Comparison of ENCODE assay signal across 8 cellular contexts in genomic region chr16:27639588-27640276, GRCh38.
DNase-seq lines count a peak whose midpoint lies in the region; ATAC-seq and TF ChIP-seq lines count a peak whose summit lies in the region.

No MANE protein-coding gene starts in this region.

- no peak overlapping the region for H2AFZ ChIP-seq in Loucy (ENCODE audit: low read length)

- peaks cover 5% of the 10 kb centered on the region for H3K4me1 Mint-ChIP-seq in T-helper 2 cell treated with Interferon-gamma antibody and Interleukin-4, amounts not matched to agents 5 μg/mL and 100 μg/mL, for 36 hours (ENCODE audit: low read depth)
- peaks cover 47% of the 10 kb centered on the region for H3K4me1 Mint-ChIP-seq in nephron progenitor cell

- no peaks in the 10 kb centered on the region for H3K36me3 ChIP-seq in Loucy (ENCODE audit: insufficient read depth, low read length)

- H3K27ac Mint-ChIP-seq in T-helper 2 cell treated with Interferon-gamma antibody and Interleukin-4, amounts not matched to agents 5 μg/mL and 100 μg/mL, for 36 hours: no peak overlapping the region
- H3K27ac Mint-ChIP-seq in nephron progenitor cell: peak overlapping the region; percentile 83

- no peaks in the 10 kb centered on the region for H3K4me1 ChIP-seq in Loucy (ENCODE audit: insufficient read depth, low read length, poor library complexity, severe bottlenecking)

- H3K79me2 ChIP-seq in Loucy (ENCODE audit: insufficient read depth, low read length): no peaks in the 10 kb centered on the region

- ATAC-seq in GM18867 (IDR thresholded peaks at IDR 0.05; ENCODE audit: unreplicated experiment): peak; percentile 42
- ATAC-seq in HG03025 (IDR thresholded peaks at IDR 0.05; ENCODE audit: low FRiP score, unreplicated experiment): no peak
- ATAC-seq in HG03175 (IDR thresholded peaks at IDR 0.05; ENCODE audit: unreplicated experiment): no peak

- H3K4me3 Mint-ChIP-seq in T-helper 2 cell treated with Interferon-gamma antibody and Interleukin-4, amounts not matched to agents 5 μg/mL and 100 μg/mL, for 36 hours: no peak overlapping the region
- no peak overlapping the region for H3K4me3 Mint-ChIP-seq in nephron progenitor cell

- no peak overlapping the region for H3K9ac ChIP-seq in Loucy (ENCODE audit: low read depth, low read length, poor library complexity, severe bottlenecking)

- H3K27me3 Mint-ChIP-seq in T-helper 2 cell treated with Interferon-gamma antibody and Interleukin-4, amounts not matched to agents 5 μg/mL and 100 μg/mL, for 36 hours (ENCODE audit: low read depth): no peaks in the 10 kb centered on the region
- peaks cover 13% of the 10 kb centered on the region for H3K27me3 Mint-ChIP-seq in nephron progenitor cell (ENCODE audit: low read depth, poor library complexity)

- H3K4me3 ChIP-seq in Loucy (ENCODE audit: low read length, poor library complexity, severe bottlenecking): no peak overlapping the region
- no peak overlapping the region for H3K4me3 ChIP-seq in fibroblast of mammary gland (ENCODE audit: control insufficient read depth, low read depth, low read length)

- DNase-seq in COLO668 (lab: John Stamatoyannopoulos, UW; ENCODE audit: unreplicated experiment): peak; percentile 7
- DNase-seq in T-helper 2 cell treated with Interferon-gamma antibody and Interleukin-4, amounts not matched to agents 5 μg/mL and 100 μg/mL, for 36 hours (ENCODE audit: low spot score): peak; percentile 7
- peak; percentile 63 for DNase-seq in fibroblast of mammary gland (ENCODE audit: low read depth)
- peak; percentile 46 for DNase-seq in nephron progenitor cell

- peak; percentile 85 for TF ChIP-seq CTCF in Loucy (conservative IDR thresholded peaks at IDR 0.05; ENCODE audit: low read length)
- TF ChIP-seq CTCF in fibroblast of mammary gland (conservative IDR thresholded peaks at IDR 0.05; ENCODE audit: control insufficient read depth, insufficient read depth, low read depth, low read length): peak; percentile 85
- TF ChIP-seq CTCF in nephron progenitor cell (IDR thresholded peaks at IDR 0.05): peak; percentile 60

- no peaks in the 10 kb centered on the region for H3K27me3 ChIP-seq in Loucy (ENCODE audit: insufficient read depth, low read length, poor library complexity, severe bottlenecking)

- no peaks in the 10 kb centered on the region for H3K9me2 ChIP-seq in Loucy (replicated peaks; ENCODE audit: low read depth, low read length)

- no peaks in the 10 kb centered on the region for H3F3A ChIP-seq in Loucy (ENCODE audit: low read depth)

- H4K20me1 ChIP-seq in Loucy (ENCODE audit: insufficient read depth, low read length, poor library complexity, severe bottlenecking): no peaks in the 10 kb centered on the region

- H3K4me2 ChIP-seq in Loucy (ENCODE audit: low read depth, low read length, poor library complexity, severe bottlenecking): no peak overlapping the region

- H3K9me3 Mint-ChIP-seq in T-helper 2 cell treated with Interferon-gamma antibody and Interleukin-4, amounts not matched to agents 5 μg/mL and 100 μg/mL, for 36 hours: no peaks in the 10 kb centered on the region
- H3K9me3 Mint-ChIP-seq in nephron progenitor cell: no peaks in the 10 kb centered on the region

- H3K36me3 Mint-ChIP-seq in T-helper 2 cell treated with Interferon-gamma antibody and Interleukin-4, amounts not matched to agents 5 μg/mL and 100 μg/mL, for 36 hours (ENCODE audit: low read depth): no peaks in the 10 kb centered on the region
- H3K36me3 Mint-ChIP-seq in nephron progenitor cell (ENCODE audit: low read depth): peaks cover 12% of the 10 kb centered on the region

- no peaks in the 10 kb centered on the region for H3K9me3 ChIP-seq in Loucy (ENCODE audit: insufficient read depth, low read depth, low read length)

Comparison
In these comparisons a context has a peak if more than half of its experiments do, and no peak if none do; other contexts are left out.
1. DNase-seq: peak in every context shown above with its lines; median percentile 63 in fibroblast of mammary gland; 46 in nephron progenitor cell; 7 in COLO668; 7 in T-helper 2 cell treated with Interferon-gamma antibody and Interleukin-4, amounts not matched to agents 5 μg/mL and 100 μg/mL, for 36 hours.